In the genomic region with DNA sequence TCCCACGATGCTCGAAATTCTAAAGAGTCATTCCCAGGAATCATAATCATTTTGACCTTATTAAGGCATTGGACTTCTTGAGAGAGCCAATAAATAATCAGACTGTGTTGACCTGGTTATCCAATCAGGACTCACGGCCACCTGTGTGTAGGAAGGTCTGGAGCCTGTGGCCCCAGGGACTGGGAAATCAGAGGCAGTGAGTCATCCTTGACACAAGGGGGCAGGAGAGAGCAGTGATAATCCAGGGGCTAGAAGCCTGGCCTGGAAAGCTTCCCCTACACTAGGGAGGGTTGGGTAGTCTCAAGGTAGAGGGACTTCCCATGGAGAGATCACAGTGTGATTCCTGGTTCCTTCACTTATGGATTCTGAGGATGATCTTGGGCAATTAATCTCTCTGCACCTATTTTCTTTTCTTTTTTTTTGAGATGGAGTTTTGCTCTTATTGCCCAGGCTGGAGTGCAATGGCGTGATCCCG, we compare ENCODE assay signal across 8 cellular contexts. TPM values are rescaled to one million over a fixed set of nuclear protein-coding genes. Genes with fewer than 3 reads are reported as not detected.
DNase-seq lines count a peak whose midpoint lies in the region; ATAC-seq, FAIRE-seq and TF ChIP-seq lines count a peak whose summit lies in the region.

No MANE protein-coding gene starts in this region.

- no peak overlapping the region for H3K4me3 ChIP-seq in bronchial epithelial cell (ENCODE audit: low read depth, low read length)

- H3K27ac ChIP-seq in VCaP = no peak overlapping the region

- no peaks in the 10 kb centered on the region for H3K27me3 ChIP-seq in bronchial epithelial cell (ENCODE audit: control insufficient read depth, insufficient read depth, low read length)

- ATAC-seq in HG02642 (IDR thresholded peaks at IDR 0.05; ENCODE audit: poor library complexity, unreplicated experiment) (peak; percentile 56), HG03135 (IDR thresholded peaks at IDR 0.05; ENCODE audit: unreplicated experiment) (no peak)

- peak; percentile 91 for DNase-seq in ELF-1 (ENCODE audit: low read depth, low spot score)
- peak; percentile 14 for DNase-seq in NCI-H2171 (lab: John Stamatoyannopoulos, UW)
- peak; percentile 79 for DNase-seq in bronchial epithelial cell (ENCODE audit: low read depth)
- peak; percentile 78 for DNase-seq in kidney tubule cell (ENCODE audit: low spot score)
- peak; percentile 47 for DNase-seq in stimulated activated CD8-positive, alpha-beta memory T cell treated with anti-CD3 and anti-CD28 coated beads, Interleukin-15, amount 100 ng/mL, for 1 hour (ENCODE audit: low read depth)

- peak; percentile 44 for TF ChIP-seq CTCF in VCaP (conservative IDR thresholded peaks at IDR 0.05)
- TF ChIP-seq CTCF in bronchial epithelial cell (IDR thresholded peaks at IDR 0.05; ENCODE audit: insufficient read depth, low read length, severe bottlenecking) = peak; percentile 73

- peaks cover 1% of the 10 kb centered on the region for H3K36me3 ChIP-seq in bronchial epithelial cell (ENCODE audit: control insufficient read depth, insufficient read depth, low read length)

- no peak for FAIRE-seq in bronchial epithelial cell (lab: Jason Lieb, UNC)

RNA-seq across cellular contexts. Expression of a gene that starts 4.7 kb away (rescaled TPM):
- total RNA-seq in bronchial epithelial cell = 14.7 and 23.8 TPM in 2 replicates

RNA-seq across cellular contexts. Expression of a gene that starts 15.8 kb away (rescaled TPM):
- total RNA-seq in bronchial epithelial cell = 42.6 and 56.3 TPM in 2 replicates

RNA-seq across cellular contexts. Expression of a gene that starts 50.1 kb away (rescaled TPM):
- total RNA-seq in bronchial epithelial cell = 47.7 and 65.3 TPM in 2 replicates

Comparison
In these comparisons a context has a peak if more than half of its experiments do, and no peak if none do; other contexts are left out.
1. DNase-seq: peak in every context shown above with its lines; median percentile 91 in ELF-1; 79 in bronchial epithelial cell; 78 in kidney tubule cell; 47 in stimulated activated CD8-positive, alpha-beta memory T cell treated with anti-CD3 and anti-CD28 coated beads, Interleukin-15, amount 100 ng/mL, for 1 hour; 14 in NCI-H2171.